Comparison of ENCODE assay signal across 6 cellular contexts in genomic region chr17:39739020-39739884, GRCh38. TPM values are rescaled to one million over a fixed set of nuclear protein-coding genes. Genes with fewer than 3 reads are reported as not detected.
A peak's percentile ranks its signal among the peaks of the same experiment; 100 is the strongest.
DNase-seq lines count a peak whose midpoint lies in the region; ATAC-seq, FAIRE-seq and TF ChIP-seq lines count a peak whose summit lies in the region.

No MANE protein-coding gene starts in this region.

- peaks cover 12% of the 10 kb centered on the region for H3K4me1 Mint-ChIP-seq in activated CD8-positive, alpha-beta memory T cell treated with anti-CD3 and anti-CD28 coated beads, Interleukin-2, amount 10 ng/mL, durations not matched to agents 7 days and 5 days

- no peaks in the 10 kb centered on the region for H3K36me3 Mint-ChIP-seq in activated CD8-positive, alpha-beta memory T cell treated with anti-CD3 and anti-CD28 coated beads, Interleukin-2, amount 10 ng/mL, durations not matched to agents 7 days and 5 days

- H3K4me3 ChIP-seq in NT2/D1 (ENCODE audit: insufficient read length, low read depth): peak overlapping the region; percentile 53
- H3K4me3 ChIP-seq in keratinocyte (ENCODE audit: control insufficient read depth in 2 of 3, extremely low read depth in 1 of 3, insufficient read depth in 2 of 3, low read depth in 1 of 3, low read length in 3 of 3): peak overlapping the region; percentile 73 to 89 (median 84)

- peak overlapping the region; percentile 96 for H3K27ac ChIP-seq in keratinocyte (ENCODE audit: control insufficient read depth, insufficient read depth, low read length)

- ATAC-seq in activated CD8-positive, alpha-beta memory T cell treated with anti-CD3 and anti-CD28 coated beads, Interleukin-2, amount 10 ng/mL, durations not matched to agents 7 days and 5 days: no peak
- ATAC-seq in GM21515 (IDR thresholded peaks at IDR 0.05; ENCODE audit: unreplicated experiment): no peak
- no peak for ATAC-seq in GM19023 (IDR thresholded peaks at IDR 0.05; ENCODE audit: unreplicated experiment)

- H3K27me3 ChIP-seq in NT2/D1 (ENCODE audit: insufficient read depth, insufficient read length): peaks cover 16% of the 10 kb centered on the region
- no peaks in the 10 kb centered on the region for H3K27me3 ChIP-seq in keratinocyte (ENCODE audit: control insufficient read depth, extremely low read depth, insufficient read depth, low read length)

- H3K79me2 ChIP-seq in keratinocyte (ENCODE audit: control insufficient read depth, insufficient read depth, low read length): no peaks in the 10 kb centered on the region

- H3K27ac Mint-ChIP-seq in activated CD8-positive, alpha-beta memory T cell treated with anti-CD3 and anti-CD28 coated beads, Interleukin-2, amount 10 ng/mL, durations not matched to agents 7 days and 5 days: no peak overlapping the region

- peaks cover 12% of the 10 kb centered on the region for H3K27me3 Mint-ChIP-seq in activated CD8-positive, alpha-beta memory T cell treated with anti-CD3 and anti-CD28 coated beads, Interleukin-2, amount 10 ng/mL, durations not matched to agents 7 days and 5 days

- DNase-seq in DMS53 treated with DMSO at 0.1 percent for 48 hours (lab: John Stamatoyannopoulos, UW; ENCODE audit: unreplicated experiment): peak; percentile 77
- no peak for DNase-seq in NT2/D1 (ENCODE audit: low read depth, low spot score)
- peak; percentile 57 for DNase-seq in keratinocyte (ENCODE audit: low read depth, low spot score)
- no peak for DNase-seq in activated CD8-positive, alpha-beta memory T cell treated with anti-CD3 and anti-CD28 coated beads, Interleukin-2, amount 10 ng/mL, durations not matched to agents 7 days and 5 days

- H3K9me1 ChIP-seq in keratinocyte (ENCODE audit: control insufficient read depth, extremely low read depth, insufficient read depth, low read length): no peaks in the 10 kb centered on the region

- no peaks in the 10 kb centered on the region for H3K9me3 Mint-ChIP-seq in activated CD8-positive, alpha-beta memory T cell treated with anti-CD3 and anti-CD28 coated beads, Interleukin-2, amount 10 ng/mL, durations not matched to agents 7 days and 5 days (ENCODE audit: low read depth)

- CTCF ChIA-PET in activated CD8-positive, alpha-beta memory T cell treated with anti-CD3 and anti-CD28 coated beads, Interleukin-2, amount 10 ng/mL, durations not matched to agents 7 days and 5 days (lab: Charles Lee): interaction anchor here (0.6 to 1.1 kb wide), 2 partner anchors 21 to 382 kb away, joined by 3 read pairs; no protein-coding TSS in a partner anchor

- H3K9ac ChIP-seq in NT2/D1 (ENCODE audit: insufficient read length, low read depth): peak overlapping the region; percentile 78
- peak overlapping the region; percentile 99 for H3K9ac ChIP-seq in keratinocyte (ENCODE audit: control insufficient read depth, extremely low read depth, insufficient read depth, low read length)

- peak; percentile 74 for FAIRE-seq in keratinocyte (lab: Jason Lieb, UNC)

- TF ChIP-seq CTCF in keratinocyte (optimal IDR thresholded peaks at IDR 0.05 in 1 of 3, IDR thresholded peaks at IDR 0.05 in 1 of 3, conservative IDR thresholded peaks at IDR 0.05 in 1 of 3; ENCODE audit: extremely low read depth in 1 of 3, insufficient read depth in 2 of 3, low read length in 3 of 3): no peak

- H3K4me1 ChIP-seq in NT2/D1 (ENCODE audit: insufficient read depth, insufficient read length) (peaks cover 20% of the 10 kb centered on the region), keratinocyte (ENCODE audit: control insufficient read depth, extremely low read depth, insufficient read depth, low read length) (peaks cover 28% of the 10 kb centered on the region)

- H3K9me3 ChIP-seq in NT2/D1 (ENCODE audit: insufficient read depth, low read length) (no peaks in the 10 kb centered on the region), keratinocyte (ENCODE audit: control insufficient read depth, low read depth, low read length) (no peaks in the 10 kb centered on the region)

- H3K36me3 ChIP-seq in NT2/D1 (ENCODE audit: insufficient read depth, insufficient read length, low read length): no peaks in the 10 kb centered on the region
- H3K36me3 ChIP-seq in keratinocyte (ENCODE audit: control insufficient read depth in 2 of 2, extremely low read depth in 1 of 2, insufficient read depth in 2 of 2, low read length in 2 of 2): peaks cover 11 to 15% of the 10 kb centered on the region in 2 experiments

- dilution Hi-C loops in keratinocyte (cut with MboI; ENCODE audit: extremely low pct_ligation_motif_present, low sequenced_read_pairs): no loop called here

- H3K4me2 ChIP-seq in keratinocyte (ENCODE audit: control insufficient read depth, extremely low read depth, insufficient read depth, low read depth, low read length): peak overlapping the region; percentile 93

- no peak overlapping the region for H3K4me3 Mint-ChIP-seq in activated CD8-positive, alpha-beta memory T cell treated with anti-CD3 and anti-CD28 coated beads, Interleukin-2, amount 10 ng/mL, durations not matched to agents 7 days and 5 days

- peak overlapping the region; percentile 38 for H2AFZ ChIP-seq in keratinocyte (ENCODE audit: control insufficient read depth, low read length)

- H4K20me1 ChIP-seq in keratinocyte (ENCODE audit: control insufficient read depth, extremely low read depth, insufficient read depth, low read length): no peaks in the 10 kb centered on the region

RNA-seq across cellular contexts. Expression of gene GRB7, which starts 1.5 kb away (rescaled TPM):
- polyA plus RNA-seq in keratinocyte: 4.0 to 5.3 TPM (median 4.2 TPM) in 3 replicates
- 10.1 TPM for polyA plus RNA-seq in keratinocyte (2011; ENCODE audit: low read depth)
- 3.2 and 3.8 TPM in 2 replicates for polyA plus RNA-seq in keratinocyte (2011; cell fraction: cytosol; rRNA removed)
- polyA plus RNA-seq in keratinocyte (2011; cell fraction: nucleus; rRNA removed): 11.7 and 15.6 TPM in 2 replicates
- 5.8 and 71.5 TPM in 2 replicates for polyA plus RNA-seq in keratinocyte (2012; ENCODE audit: low replicate concordance)
- polyA minus RNA-seq in keratinocyte: 6.2 to 10.1 TPM (median 8.6 TPM) in 3 replicates
- 5.4 TPM for polyA minus RNA-seq in keratinocyte (2011; cell fraction: cytosol; rRNA and poly(A)+ RNA removed)
- 8.3 and 10.7 TPM in 2 replicates for polyA minus RNA-seq in keratinocyte (2011; cell fraction: nucleus; rRNA and poly(A)+ RNA removed)
- total RNA-seq in activated CD8-positive, alpha-beta memory T cell treated with anti-CD3 and anti-CD28 coated beads, Interleukin-2, amount 10 ng/mL, durations not matched to agents 7 days and 5 days: under 1 TPM in 1 of 2 experiments, not detected in 1; 0.19 TPM

RNA-seq across cellular contexts. Expression of gene MIEN1, which starts 8.9 kb away (rescaled TPM):
- 38.4 to 59.0 TPM (median 51.8 TPM) in 3 replicates for polyA plus RNA-seq in keratinocyte
- 6.9 TPM for polyA plus RNA-seq in keratinocyte (2011; ENCODE audit: low read depth)
- polyA plus RNA-seq in keratinocyte (2011; cell fraction: cytosol; rRNA removed): 56.9 and 63.0 TPM in 2 replicates
- 17.7 and 18.4 TPM in 2 replicates for polyA plus RNA-seq in keratinocyte (2011; cell fraction: nucleus; rRNA removed)
- 53.2 and 63.0 TPM in 2 replicates for polyA plus RNA-seq in keratinocyte (2012; ENCODE audit: low replicate concordance)
- polyA minus RNA-seq in keratinocyte: 17.4 to 26.6 TPM (median 26.2 TPM) in 3 replicates
- 20.1 TPM for polyA minus RNA-seq in keratinocyte (2011; cell fraction: cytosol; rRNA and poly(A)+ RNA removed)
- polyA minus RNA-seq in keratinocyte (2011; cell fraction: nucleus; rRNA and poly(A)+ RNA removed): 5.2 and 7.8 TPM in 2 replicates
- 10 to 100 TPM; 45.9 to 46.8 TPM for total RNA-seq in activated CD8-positive, alpha-beta memory T cell treated with anti-CD3 and anti-CD28 coated beads, Interleukin-2, amount 10 ng/mL, durations not matched to agents 7 days and 5 days

RNA-seq across cellular contexts. Expression of gene ERBB2, which starts 39.4 kb away (rescaled TPM):
- polyA plus RNA-seq in keratinocyte: 21.4 to 35.8 TPM (median 26.9 TPM) in 3 replicates
- polyA plus RNA-seq in keratinocyte (2011; ENCODE audit: low read depth): 59.5 TPM
- polyA plus RNA-seq in keratinocyte (2011; cell fraction: cytosol; rRNA removed): 10.5 and 15.2 TPM in 2 replicates
- 65.9 and 71.5 TPM in 2 replicates for polyA plus RNA-seq in keratinocyte (2011; cell fraction: nucleus; rRNA removed)
- polyA plus RNA-seq in keratinocyte (2012; ENCODE audit: low replicate concordance): 31.6 and 48.5 TPM in 2 replicates
- 40.8 to 206 TPM (median 72.4 TPM) in 3 replicates for polyA minus RNA-seq in keratinocyte
- 44.5 TPM for polyA minus RNA-seq in keratinocyte (2011; cell fraction: cytosol; rRNA and poly(A)+ RNA removed)
- 140 and 173 TPM in 2 replicates for polyA minus RNA-seq in keratinocyte (2011; cell fraction: nucleus; rRNA and poly(A)+ RNA removed)
- 1 to 10 TPM; 3.5 to 4.7 TPM for total RNA-seq in activated CD8-positive, alpha-beta memory T cell treated with anti-CD3 and anti-CD28 coated beads, Interleukin-2, amount 10 ng/mL, durations not matched to agents 7 days and 5 days

RNA-seq across cellular contexts. Expression of gene PGAP3, which starts 51.4 kb away (rescaled TPM):
- 4.8 to 10.8 TPM (median 5.6 TPM) in 3 replicates for polyA plus RNA-seq in keratinocyte
- 1.8 TPM for polyA plus RNA-seq in keratinocyte (2011; ENCODE audit: low read depth)
- 3.5 and 4.9 TPM in 2 replicates for polyA plus RNA-seq in keratinocyte (2011; cell fraction: cytosol; rRNA removed)
- 21.6 and 27.4 TPM in 2 replicates for polyA plus RNA-seq in keratinocyte (2011; cell fraction: nucleus; rRNA removed)
- polyA plus RNA-seq in keratinocyte (2012; ENCODE audit: low replicate concordance): 5.2 and 11.7 TPM in 2 replicates
- polyA minus RNA-seq in keratinocyte: 10.4 to 23.9 TPM (median 16.9 TPM) in 3 replicates
- 9.6 TPM for polyA minus RNA-seq in keratinocyte (2011; cell fraction: cytosol; rRNA and poly(A)+ RNA removed)
- 9.9 and 11.1 TPM in 2 replicates for polyA minus RNA-seq in keratinocyte (2011; cell fraction: nucleus; rRNA and poly(A)+ RNA removed)
- 10 to 100 TPM; 10.5 to 13.8 TPM for total RNA-seq in activated CD8-positive, alpha-beta memory T cell treated with anti-CD3 and anti-CD28 coated beads, Interleukin-2, amount 10 ng/mL, durations not matched to agents 7 days and 5 days

Comparison
In these comparisons a context has a peak if more than half of its experiments do, and no peak if none do; other contexts are left out.
1. DNase-seq: peak in DMS53 treated with DMSO at 0.1 percent for 48 hours (single experiment) and keratinocyte (single experiment); none in NT2/D1 (single experiment) and activated CD8-positive, alpha-beta memory T cell treated with anti-CD3 and anti-CD28 coated beads, Interleukin-2, amount 10 ng/mL, durations not matched to agents 7 days and 5 days (single experiment).